12 cellular contexts compared by ENCODE assay signal in genomic region chr2:148877403-148877740, GRCh38. TPM values are rescaled to one million over a fixed set of nuclear protein-coding genes. Genes with fewer than 3 reads are reported as not detected.
DNase-seq lines count a peak whose midpoint lies in the region; ATAC-seq and TF ChIP-seq lines count a peak whose summit lies in the region.
"Had no signal": no experiment of that assay in that cellular context is flagged by ENCODE, and none has a peak within 500 bp of the region (broad histone marks: within the 10 kb centered on the region; RNA-seq: fewer than 3 reads in every experiment).

No MANE protein-coding gene starts in this region.

- H3K4me2 ChIP-seq in hepatocyte, result peak overlapping the region; percentile 94

- H3K27me3 ChIP-seq in hepatocyte, result peaks cover 42% of the 10 kb centered on the region

- no peak overlapping the region for H3K4me3 ChIP-seq in hepatocyte

- peaks cover 10% of the 10 kb centered on the region for H3K4me1 Mint-ChIP-seq in activated T-cell treated with anti-CD3 and anti-CD28 coated beads, Interleukin-2, amount 50 U/mL, for 4 hours (ENCODE audit: low read depth)
- peaks cover 8 to 17% (median 14%) of the 10 kb centered on the region in 3 donors for H3K4me1 Mint-ChIP-seq in T-cell
- H3K4me1 Mint-ChIP-seq in stimulated activated naive CD8-positive, alpha-beta T cell treated with anti-CD3 and anti-CD28 coated beads, Interleukin-15, amount 100 ng/mL, for 72 hours, result peaks cover 14% of the 10 kb centered on the region

- 50% methylated on average over 1 of the region's 1 CpG for WGBS in hepatocyte (ENCODE audit: low lambda C conversion rate, missing lambda C conversion rate)

- no peaks in the 10 kb centered on the region for H4K20me1 ChIP-seq in hepatocyte (ENCODE audit: insufficient read depth, poor library complexity, severe bottlenecking)

- H3K36me3 ChIP-seq in hepatocyte (replicated peaks; ENCODE audit: insufficient read depth, low read depth), result no peaks in the 10 kb centered on the region
- H3K36me3 ChIP-seq: heart right ventricle had no signal

- H3K27ac Mint-ChIP-seq in T-cell, result peak overlapping the region; percentile 49 to 68
- H3K27ac Mint-ChIP-seq in stimulated activated naive CD8-positive, alpha-beta T cell treated with anti-CD3 and anti-CD28 coated beads, Interleukin-15, amount 100 ng/mL, for 72 hours, result no peak overlapping the region

- H3K79me2 ChIP-seq in hepatocyte, result no peaks in the 10 kb centered on the region

- no peak for DNase-seq in activated T-cell treated with anti-CD3 and anti-CD28 coated beads, Interleukin-2, amount 50 U/mL, for 4 hours
- no peak for DNase-seq in activated T-cell treated with anti-CD3 and anti-CD28 coated beads, Interleukin-2, amount 50 U/mL, for 48 hours
- DNase-seq in T-cell (no peak), hepatocyte (ENCODE audit: low spot score) (no peak), GOT3 (lab: John Stamatoyannopoulos, UW) (no peak), NCI-H2107 treated with DMSO at 0.1 percent for 48 hours (lab: John Stamatoyannopoulos, UW; ENCODE audit: unreplicated experiment) (no peak)
- DNase-seq in stimulated activated naive CD8-positive, alpha-beta T cell treated with anti-CD3 and anti-CD28 coated beads, Interleukin-15, amount 100 ng/mL, for 72 hours, result no peak
- DNase-seq: aorta, trophoblast cell had no signal

- POLR2A ChIA-PET in T-cell (lab: Charles Lee), result interaction anchor here in 1 of 2 donors (0.6 kb wide), 1 partner anchor 629 kb away, joined by 5 read pairs; no protein-coding TSS in a partner anchor

- peaks cover 13% of the 10 kb centered on the region for H3K4me1 ChIP-seq in hepatocyte (ENCODE audit: insufficient read depth)

- H3K4me3 Mint-ChIP-seq in activated T-cell treated with anti-CD3 and anti-CD28 coated beads, Interleukin-2, amount 50 U/mL, for 4 hours, result peak overlapping the region; percentile 83
- peak overlapping the region; percentile 84 to 86 (median 85) for H3K4me3 Mint-ChIP-seq in T-cell
- peak overlapping the region; percentile 82 to 92 for H3K4me3 Mint-ChIP-seq in stimulated activated naive CD8-positive, alpha-beta T cell treated with anti-CD3 and anti-CD28 coated beads, Interleukin-15, amount 100 ng/mL, for 72 hours

- TF ChIP-seq CTCF in hepatocyte (IDR thresholded peaks at IDR 0.05; ENCODE audit: poor library complexity), result no peak

- peaks cover 20% of the 10 kb centered on the region for H3K27me3 Mint-ChIP-seq in activated T-cell treated with anti-CD3 and anti-CD28 coated beads, Interleukin-2, amount 50 U/mL, for 4 hours (ENCODE audit: low read depth)
- H3K27me3 Mint-ChIP-seq in T-cell, result peaks cover 8 to 22% of the 10 kb centered on the region in 2 donors
- peaks cover 31% of the 10 kb centered on the region for H3K27me3 Mint-ChIP-seq in stimulated activated naive CD8-positive, alpha-beta T cell treated with anti-CD3 and anti-CD28 coated beads, Interleukin-15, amount 100 ng/mL, for 72 hours

- CTCF ChIA-PET in T-cell (lab: Charles Lee), result no interaction called here

- H3K36me3 Mint-ChIP-seq in activated T-cell treated with anti-CD3 and anti-CD28 coated beads, Interleukin-2, amount 50 U/mL, for 4 hours (ENCODE audit: insufficient read depth), result no peaks in the 10 kb centered on the region
- H3K36me3 Mint-ChIP-seq in T-cell, result peaks cover 7% of the 10 kb centered on the region

- H3K27ac ChIP-seq in hepatocyte, result no peak overlapping the region
- H3K27ac ChIP-seq: BLaER1 treated with 17β-estradiol and CSF1 and Interleukin-3, amounts not matched to agents 10 nM and 100 nM; heart right ventricle had no signal

- no peak overlapping the region for H2AFZ ChIP-seq in hepatocyte

- H3K9me2 ChIP-seq in hepatocyte (replicated peaks; ENCODE audit: insufficient read depth), result no peaks in the 10 kb centered on the region

- H3K9me3 ChIP-seq in hepatocyte (ENCODE audit: low read depth), result no peaks in the 10 kb centered on the region

- no peak for ATAC-seq in activated T-cell treated with anti-CD3 and anti-CD28 coated beads, Interleukin-2, amount 50 U/mL, for 4 hours
- ATAC-seq in T-cell (replicated peaks in 1 of 4), result no peak
- ATAC-seq in stimulated activated naive CD8-positive, alpha-beta T cell treated with anti-CD3 and anti-CD28 coated beads, Interleukin-15, amount 100 ng/mL, for 72 hours, result no peak
- ATAC-seq in HG02763 (IDR thresholded peaks at IDR 0.05; ENCODE audit: unreplicated experiment), result no peak

- no peaks in the 10 kb centered on the region for H3K9me3 Mint-ChIP-seq in activated T-cell treated with anti-CD3 and anti-CD28 coated beads, Interleukin-2, amount 50 U/mL, for 4 hours
- peaks cover 0 to 7% (median 0%) of the 10 kb centered on the region in 3 donors for H3K9me3 Mint-ChIP-seq in T-cell
- peaks cover 5% of the 10 kb centered on the region in 2 donors for H3K9me3 Mint-ChIP-seq in stimulated activated naive CD8-positive, alpha-beta T cell treated with anti-CD3 and anti-CD28 coated beads, Interleukin-15, amount 100 ng/mL, for 72 hours

RNA-seq across cellular contexts. Expression of gene KIF5C, which starts 2.3 kb away (rescaled TPM):
- 1 to 10 TPM; 4.2 to 7.3 (median 5.5) TPM for total RNA-seq in activated T-cell treated with anti-CD3 and anti-CD28 coated beads, Interleukin-2, amount 50 U/mL, for 4 hours
- 10 to 100 TPM in 3 of 5 donors, 1 to 10 TPM in 2; 9.4 to 17.0 (median 14.7) TPM for total RNA-seq in T-cell
- total RNA-seq in hepatocyte, result 3.6 and 5.4 TPM in 2 replicates
- polyA plus RNA-seq in hepatocyte, result 2.1 and 3.2 TPM in 2 replicates

Comparison
In these comparisons a context has a peak if more than half of its experiments do, and no peak if none do; other contexts are left out.
1. H3K27ac Mint-ChIP-seq: peak in T-cell (2 of 2); none in stimulated activated naive CD8-positive, alpha-beta T cell treated with anti-CD3 and anti-CD28 coated beads, Interleukin-15, amount 100 ng/mL, for 72 hours (0 of 2).
2. Peak in every context shown above with its lines, with median percentiles within 50 percentile points of each other: H3K4me3 Mint-ChIP-seq.